ENCODE assay signal across 29 cellular contexts in genomic region chr3:117434881-117435412, GRCh38.
"Had no signal": no experiment of that assay in that cellular context is flagged by ENCODE, and none has a peak within 500 bp of the region (broad histone marks: within the 10 kb centered on the region; RNA-seq: fewer than 3 reads in every experiment).

No MANE protein-coding gene starts in this region.

- H3K36me3 ChIP-seq: left lung, lower lobe of right lung, pancreas, prostate gland, stomach, thyroid gland, transverse colon, upper lobe of left lung, vagina had no signal

- H3K27me3 ChIP-seq: left lung, pancreas, stomach, testis, thyroid gland, transverse colon, upper lobe of left lung, vagina had no signal

- DNase-seq: immature natural killer cell; kidney; left colon; left lung; lower lobe of right lung; mammary epithelial cell; mesenchymal stem cell; naive thymus-derived CD8-positive, alpha-beta T cell; nucleus accumbens; pancreas; posterior cingulate gyrus; retina; right cardiac atrium; stimulated activated CD4-positive, alpha-beta T cell treated with anti-CD3 and anti-CD28 coated beads, Interleukin-12 subunit alpha, Interleukin-12 subunit beta, amount 100 ng/mL, for 4 hours; stimulated activated CD4-positive, alpha-beta T cell treated with anti-CD3 and anti-CD28 coated beads, Interleukin-15, amount 100 ng/mL, for 24 hours; stimulated activated CD4-positive, alpha-beta T cell treated with anti-CD3 and anti-CD28 coated beads, Interleukin-2, amount 100 ng/mL, for 24 hours; stimulated activated CD4-positive, alpha-beta T cell treated with anti-CD3 and anti-CD28 coated beads, Interleukin-4, amount 100 ng/mL, for 1 hour; stimulated activated naive B cell treated with anti-CD40 and anti-IgM and Interleukin-4, amounts not matched to agents 10 μg/mL and 1 μg/mL and 100 μg/mL, for 72 hours; stimulated activated naive CD8-positive, alpha-beta T cell treated with anti-CD3 and anti-CD28 coated beads, Interleukin-15, Interleukin-2, amounts not matched to agents 100 U/mL and 50 U/mL, for 24 hours; stomach; testis; thyroid gland; transverse colon; upper lobe of left lung had no signal

- H3K27ac ChIP-seq: left lung, lower lobe of right lung, pancreas, prostate gland, skin epidermis, stomach, testis, thyroid gland, transverse colon, upper lobe of left lung, vagina had no signal

- FAIRE-seq: islet of Langerhans, kidney, pancreas had no signal

- H3K4me1 ChIP-seq: lower lobe of right lung, pancreas, prostate gland, stomach, testis, thyroid gland, transverse colon, upper lobe of left lung, vagina had no signal

- H3K9me3 ChIP-seq: left lung, lower lobe of right lung, pancreas, prostate gland, stomach, testis, thyroid gland, transverse colon, upper lobe of left lung, vagina had no signal

- ATAC-seq: left colon; left lung; lower lobe of right lung; naive thymus-derived CD8-positive, alpha-beta T cell; pancreas; right cardiac atrium; sciatic nerve; stimulated activated naive B cell treated with anti-CD40 and anti-IgM and Interleukin-4, amounts not matched to agents 10 μg/mL and 1 μg/mL and 100 μg/mL, for 72 hours; stimulated activated naive CD8-positive, alpha-beta T cell treated with anti-CD3 and anti-CD28 coated beads, Interleukin-15, Interleukin-2, amounts not matched to agents 100 U/mL and 50 U/mL, for 24 hours had no signal

- H3K4me3 ChIP-seq: left lung, lower lobe of right lung, pancreas, prostate gland, skin epidermis, stomach, testis, thyroid gland, transverse colon, upper lobe of left lung, vagina had no signal
